Comparison of ENCODE assay signal across 7 cellular contexts in genomic region chr18:3593381-3593903, GRCh38.
A peak's percentile ranks its signal among the peaks of the same experiment; 100 is the strongest.
DNase-seq lines count a peak whose midpoint lies in the region; ATAC-seq and TF ChIP-seq lines count a peak whose summit lies in the region.

No MANE protein-coding gene starts in this region.

- H3K4me1 ChIP-seq in mucosa of rectum (ENCODE audit: control insufficient read depth in 2 of 2, insufficient read depth in 2 of 2, low read length in 2 of 2): peaks cover 33 to 40% of the 10 kb centered on the region in 2 donors

- peak overlapping the region; percentile 71 to 81 for H3K4me3 ChIP-seq in mucosa of rectum (ENCODE audit: low read length in 2 of 2)

- no peak for TF ChIP-seq CTCF in GM13977 (IDR thresholded peaks at IDR 0.05; ENCODE audit: extremely low read depth, insufficient read depth, missing control alignments)

- peak overlapping the region; percentile 80 to 88 for H3K9ac ChIP-seq in mucosa of rectum (ENCODE audit: low read depth in 1 of 2, low read length in 2 of 2)

- ATAC-seq in GM18858 (IDR thresholded peaks at IDR 0.05; ENCODE audit: unreplicated experiment) (peak; percentile 3), HG03354 (IDR thresholded peaks at IDR 0.05; ENCODE audit: poor library complexity, severe bottlenecking, unreplicated experiment) (peak; percentile 11)

- in situ Hi-C loops in GM13977 (cut with MboI; ENCODE audit: low pct_unique_long_range_greater_than_20kb, low sequenced_read_pairs, unreplicated experiment): loop anchor here (10.0 to 25.0 kb wide), 2 partner anchors 71 to 131 kb away; partner anchors contain the start of gene TGIF1

- H3K9me3 ChIP-seq in mucosa of rectum (ENCODE audit: control insufficient read depth in 2 of 2, low read length in 2 of 2): no peaks in the 10 kb centered on the region

- peaks cover 0 to 3% of the 10 kb centered on the region in 2 donors for H3K36me3 ChIP-seq in mucosa of rectum (ENCODE audit: control insufficient read depth in 2 of 2, insufficient read depth in 2 of 2, low read length in 2 of 2)

- no peaks in the 10 kb centered on the region for H3K27me3 ChIP-seq in mucosa of rectum (ENCODE audit: control insufficient read depth in 2 of 2, insufficient read depth in 2 of 2, low read length in 2 of 2)

- DNase-seq in SK-N-DZ (ENCODE audit: low spot score): peak; percentile 87
- peak; percentile 43 for DNase-seq in effector CD8-positive, alpha-beta T cell (lab: John Stamatoyannopoulos, UW)
- no peak for DNase-seq in GM13977 (ENCODE audit: low spot score)
- no peak for DNase-seq in NCI-H187 treated with DMSO at 0.1 percent for 48 hours (lab: John Stamatoyannopoulos, UW)

- peak overlapping the region; percentile 95 to 98 for H3K27ac ChIP-seq in mucosa of rectum (ENCODE audit: low read depth in 2 of 2, low read length in 2 of 2)

Comparison
In these comparisons a context has a peak if more than half of its experiments do, and no peak if none do; other contexts are left out.
1. DNase-seq: peak in SK-N-DZ (single experiment) and effector CD8-positive, alpha-beta T cell (single experiment); none in GM13977 (single experiment) and NCI-H187 treated with DMSO at 0.1 percent for 48 hours (single experiment).